18 cellular contexts compared by ENCODE assay signal in genomic region chr16:66402166-66402565, GRCh38. TPM values are rescaled to one million over a fixed set of nuclear protein-coding genes. Genes with fewer than 3 reads are reported as not detected.
DNase-seq lines count a peak whose midpoint lies in the region; ATAC-seq lines count a peak whose summit lies in the region.
"Had no signal": no experiment of that assay in that cellular context is flagged by ENCODE, and none has a peak within 500 bp of the region (broad histone marks: within the 10 kb centered on the region; RNA-seq: fewer than 3 reads in every experiment).

No MANE protein-coding gene starts in this region.

- no peak overlapping the region for H3K4me3 ChIP-seq in H7 (ENCODE audit: insufficient read depth, low read depth, low read length)
- H3K4me3 ChIP-seq: A549; BLaER1 treated with 17β-estradiol and CSF1 and Interleukin-3, amounts not matched to agents 10 nM and 100 nM had no signal

- H3K27me3 ChIP-seq in H7 (ENCODE audit: control insufficient read depth, insufficient read depth, low read length), result peaks cover 1% of the 10 kb centered on the region; the same call in 1 of the 2 replicates

- H3K4me3 Mint-ChIP-seq in stimulated activated memory B cell treated with anti-CD40 and anti-IgM and Interleukin-4, amounts not matched to agents 10 μg/mL and 1 μg/mL and 100 μg/mL, for 72 hours, result no peak overlapping the region
- H3K4me3 Mint-ChIP-seq: B cell; CD4-positive, alpha-beta T cell; CD8-positive, alpha-beta T cell had no signal

- peaks cover 93% of the 10 kb centered on the region for H3K27me3 Mint-ChIP-seq in stimulated activated memory B cell treated with anti-CD40 and anti-IgM and Interleukin-4, amounts not matched to agents 10 μg/mL and 1 μg/mL and 100 μg/mL, for 72 hours
- H3K27me3 Mint-ChIP-seq: CD4-positive, alpha-beta T cell had no signal

- H3K27ac Mint-ChIP-seq in stimulated activated memory B cell treated with anti-CD40 and anti-IgM and Interleukin-4, amounts not matched to agents 10 μg/mL and 1 μg/mL and 100 μg/mL, for 72 hours, result no peak overlapping the region
- H3K27ac Mint-ChIP-seq: B cell; CD4-positive, alpha-beta T cell; CD8-positive, alpha-beta T cell had no signal

- peaks cover 4% of the 10 kb centered on the region for H3K9me3 Mint-ChIP-seq in stimulated activated memory B cell treated with anti-CD40 and anti-IgM and Interleukin-4, amounts not matched to agents 10 μg/mL and 1 μg/mL and 100 μg/mL, for 72 hours
- H3K9me3 Mint-ChIP-seq: CD4-positive, alpha-beta T cell; CD8-positive, alpha-beta T cell had no signal

- peak; percentile 10 for ATAC-seq in stimulated activated memory B cell treated with anti-CD40 and anti-IgM and Interleukin-4, amounts not matched to agents 10 μg/mL and 1 μg/mL and 100 μg/mL, for 72 hours
- ATAC-seq in HG02970 (IDR thresholded peaks at IDR 0.05; ENCODE audit: low FRiP score, unreplicated experiment) (no peak), HG03565 (IDR thresholded peaks at IDR 0.05; ENCODE audit: unreplicated experiment) (no peak)
- ATAC-seq: A549; CD8-positive, alpha-beta T cell had no signal

- H3K36me3 ChIP-seq in H7 (replicated peaks; ENCODE audit: control insufficient read depth, insufficient read depth, low read length), result no peaks in the 10 kb centered on the region
- H3K36me3 ChIP-seq: BLaER1 treated with 17β-estradiol and CSF1 and Interleukin-3, amounts not matched to agents 10 nM and 100 nM had no signal

- DNase-seq in activated CD8-positive, alpha-beta memory T cell treated with anti-CD3 and anti-CD28 coated beads, Interleukin-2, amount 50 U/mL, for 48 hours, result peak; percentile 29
- no peak for DNase-seq in activated CD8-positive, alpha-beta memory T cell treated with anti-CD3 and anti-CD28 coated beads, Interleukin-2, amount 50 U/mL, for 4 hours
- peak; percentile 60 for DNase-seq in H7
- peak; percentile 12 for DNase-seq in islet precursor cell
- DNase-seq: AML-193; Caco-2; Calu3; CD4-positive, alpha-beta T cell; CD8-positive, alpha-beta T cell; DMS79 treated with DMSO at 0.1 percent for 48 hours; GF-D8 had no signal

- H3K4me1 Mint-ChIP-seq in stimulated activated memory B cell treated with anti-CD40 and anti-IgM and Interleukin-4, amounts not matched to agents 10 μg/mL and 1 μg/mL and 100 μg/mL, for 72 hours, result peaks cover 10% of the 10 kb centered on the region

- H3K36me3 Mint-ChIP-seq in stimulated activated memory B cell treated with anti-CD40 and anti-IgM and Interleukin-4, amounts not matched to agents 10 μg/mL and 1 μg/mL and 100 μg/mL, for 72 hours, result no peaks in the 10 kb centered on the region
- H3K36me3 Mint-ChIP-seq: CD8-positive, alpha-beta T cell had no signal

RNA-seq across cellular contexts. Expression of gene BEAN1, which starts 24.9 kb away (rescaled TPM):
- 0.03 TPM in 1 of 2 replicates, not detected in the other for total RNA-seq in H7 (2014; rRNA removed; shearing (Covaris generic))
- total RNA-seq: B cell; Caco-2; CD4-positive, alpha-beta T cell; CD8-positive, alpha-beta T cell had no signal

RNA-seq across cellular contexts. Expression of gene CDH5, which starts 35.7 kb away (rescaled TPM):
- not detected in 2 replicates for total RNA-seq in H7 (2014; rRNA removed; shearing (Covaris generic))
- total RNA-seq: A172; B cell; Calu3; CD4-positive, alpha-beta T cell; CD8-positive, alpha-beta T cell had no signal
